Comparison of ENCODE assay signal across 2 cellular contexts in the genomic region with DNA sequence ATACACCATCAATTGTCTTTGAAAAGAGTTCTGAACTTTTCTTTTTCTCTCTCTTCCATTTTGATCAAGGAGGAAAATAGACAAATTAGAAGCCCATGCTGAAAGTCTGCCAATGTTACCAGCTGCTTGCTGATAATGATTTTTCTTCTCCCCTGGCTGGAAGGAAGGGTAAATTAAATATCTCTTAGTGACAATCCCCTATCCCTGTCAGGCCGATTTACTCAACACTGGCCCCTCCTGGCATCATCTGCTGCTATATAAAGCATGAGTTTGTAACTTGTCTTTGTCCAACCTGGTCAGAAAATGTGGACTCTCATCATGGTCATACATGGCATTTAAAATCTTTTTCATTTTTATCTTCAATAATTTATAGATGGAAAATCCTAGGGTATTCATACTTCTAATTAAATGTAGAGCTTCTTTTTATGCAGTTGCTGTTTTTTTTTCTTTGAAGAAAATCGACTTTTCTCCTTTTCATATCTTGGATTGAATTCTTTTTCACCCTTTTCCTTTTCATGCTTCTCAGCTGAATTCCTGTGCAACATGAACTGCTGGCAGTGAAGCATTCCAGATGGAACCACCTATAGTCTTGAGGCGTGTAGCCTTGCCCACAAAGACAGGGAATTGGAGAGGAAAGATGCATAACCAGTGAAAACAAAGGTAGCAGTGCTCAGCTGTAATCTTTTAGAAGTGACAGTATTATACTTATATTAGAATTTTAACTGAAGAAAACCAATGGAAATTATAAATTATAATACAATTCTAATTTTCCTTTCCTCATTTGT.
TF ChIP-seq lines count a peak whose summit lies in the region.

No MANE protein-coding gene starts in this region.

TF ChIP-seq in SK-N-SH, 30 proteins besides CTCF, POLR2A, EP300 and RAD21 (continued from another document):
- TF ChIP-seq, protein P1, sequence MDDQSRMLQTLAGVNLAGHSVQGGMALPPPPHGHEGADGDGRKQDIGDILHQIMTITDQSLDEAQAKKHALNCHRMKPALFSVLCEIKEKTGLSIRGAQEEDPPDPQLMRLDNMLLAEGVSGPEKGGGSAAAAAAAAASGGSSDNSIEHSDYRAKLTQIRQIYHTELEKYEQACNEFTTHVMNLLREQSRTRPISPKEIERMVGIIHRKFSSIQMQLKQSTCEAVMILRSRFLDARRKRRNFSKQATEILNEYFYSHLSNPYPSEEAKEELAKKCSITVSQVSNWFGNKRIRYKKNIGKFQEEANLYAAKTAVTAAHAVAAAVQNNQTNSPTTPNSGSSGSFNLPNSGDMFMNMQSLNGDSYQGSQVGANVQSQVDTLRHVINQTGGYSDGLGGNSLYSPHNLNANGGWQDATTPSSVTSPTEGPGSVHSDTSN (IDR thresholded peaks at IDR 0.05), result 0 out of 2 replicates have a peak, but pooled peaks have one; percentile 6
- TF ChIP-seq RFX5 (IDR thresholded peaks at IDR 0.05; ENCODE audit: low read length), result no peak
- TF ChIP-seq, protein P2, sequence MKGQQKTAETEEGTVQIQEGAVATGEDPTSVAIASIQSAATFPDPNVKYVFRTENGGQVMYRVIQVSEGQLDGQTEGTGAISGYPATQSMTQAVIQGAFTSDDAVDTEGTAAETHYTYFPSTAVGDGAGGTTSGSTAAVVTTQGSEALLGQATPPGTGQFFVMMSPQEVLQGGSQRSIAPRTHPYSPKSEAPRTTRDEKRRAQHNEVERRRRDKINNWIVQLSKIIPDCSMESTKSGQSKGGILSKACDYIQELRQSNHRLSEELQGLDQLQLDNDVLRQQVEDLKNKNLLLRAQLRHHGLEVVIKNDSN (IDR thresholded peaks at IDR 0.05; ENCODE audit: borderline replicate concordance, low read depth), result no peak
- no peak for TF ChIP-seq GATA2 (CRISPR knock-in tag; IDR thresholded peaks at IDR 0.05)
- no peak for TF ChIP-seq RXRA (IDR thresholded peaks at IDR 0.05; ENCODE audit: borderline replicate concordance, low read depth)
- no peak for TF ChIP-seq TAF1 (IDR thresholded peaks at IDR 0.05; ENCODE audit: borderline replicate concordance, low read depth, low read length)
- TF ChIP-seq MEF2A (IDR thresholded peaks at IDR 0.05; ENCODE audit: borderline replicate concordance, low read depth), result no peak
- no peak for TF ChIP-seq NFIC (IDR thresholded peaks at IDR 0.05; ENCODE audit: borderline replicate concordance)
- no peak for TF ChIP-seq ELF1 (IDR thresholded peaks at IDR 0.05)
- no peak for TF ChIP-seq YY1 (IDR thresholded peaks at IDR 0.05; ENCODE audit: low read depth)
- peak; percentile 19; the same call in 1 of the 2 replicates for TF ChIP-seq TCF12 (IDR thresholded peaks at IDR 0.05)

TF ChIP-seq in SK-N-SH treated with all-trans-retinoic acid at 6 μM for 48 hours, 23 proteins besides CTCF, POLR2A, EP300 and RAD21:
- TF ChIP-seq, protein P3, sequence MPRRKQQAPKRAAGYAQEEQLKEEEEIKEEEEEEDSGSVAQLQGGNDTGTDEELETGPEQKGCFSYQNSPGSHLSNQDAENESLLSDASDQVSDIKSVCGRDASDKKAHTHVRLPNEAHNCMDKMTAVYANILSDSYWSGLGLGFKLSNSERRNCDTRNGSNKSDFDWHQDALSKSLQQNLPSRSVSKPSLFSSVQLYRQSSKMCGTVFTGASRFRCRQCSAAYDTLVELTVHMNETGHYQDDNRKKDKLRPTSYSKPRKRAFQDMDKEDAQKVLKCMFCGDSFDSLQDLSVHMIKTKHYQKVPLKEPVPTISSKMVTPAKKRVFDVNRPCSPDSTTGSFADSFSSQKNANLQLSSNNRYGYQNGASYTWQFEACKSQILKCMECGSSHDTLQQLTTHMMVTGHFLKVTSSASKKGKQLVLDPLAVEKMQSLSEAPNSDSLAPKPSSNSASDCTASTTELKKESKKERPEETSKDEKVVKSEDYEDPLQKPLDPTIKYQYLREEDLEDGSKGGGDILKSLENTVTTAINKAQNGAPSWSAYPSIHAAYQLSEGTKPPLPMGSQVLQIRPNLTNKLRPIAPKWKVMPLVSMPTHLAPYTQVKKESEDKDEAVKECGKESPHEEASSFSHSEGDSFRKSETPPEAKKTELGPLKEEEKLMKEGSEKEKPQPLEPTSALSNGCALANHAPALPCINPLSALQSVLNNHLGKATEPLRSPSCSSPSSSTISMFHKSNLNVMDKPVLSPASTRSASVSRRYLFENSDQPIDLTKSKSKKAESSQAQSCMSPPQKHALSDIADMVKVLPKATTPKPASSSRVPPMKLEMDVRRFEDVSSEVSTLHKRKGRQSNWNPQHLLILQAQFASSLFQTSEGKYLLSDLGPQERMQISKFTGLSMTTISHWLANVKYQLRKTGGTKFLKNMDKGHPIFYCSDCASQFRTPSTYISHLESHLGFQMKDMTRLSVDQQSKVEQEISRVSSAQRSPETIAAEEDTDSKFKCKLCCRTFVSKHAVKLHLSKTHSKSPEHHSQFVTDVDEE (CRISPR knock-in tag; IDR thresholded peaks at IDR 0.05), result no peak
- TF ChIP-seq BACH2 (CRISPR knock-in tag; IDR thresholded peaks at IDR 0.05; ENCODE audit: borderline replicate concordance) (no peak), ZNF8 (CRISPR knock-in tag; IDR thresholded peaks at IDR 0.05) (no peak), CSDC2 (CRISPR knock-in tag; IDR thresholded peaks at IDR 0.05) (no peak), ARNTL (CRISPR knock-in tag; IDR thresholded peaks at IDR 0.05; ENCODE audit: borderline replicate concordance, low read depth) (no peak), ZNF70 (CRISPR knock-in tag; IDR thresholded peaks at IDR 0.05) (no peak), OSR1 (CRISPR knock-in tag; IDR thresholded peaks at IDR 0.05) (no peak), ZFP30 (CRISPR knock-in tag; IDR thresholded peaks at IDR 0.05) (no peak), TOX (CRISPR knock-in tag; IDR thresholded peaks at IDR 0.05; ENCODE audit: borderline replicate concordance) (no peak), ZC3H10 (CRISPR knock-in tag; IDR thresholded peaks at IDR 0.05) (no peak), ISL1 (CRISPR knock-in tag; IDR thresholded peaks at IDR 0.05) (no peak), ZNF565 (CRISPR knock-in tag; conservative IDR thresholded peaks at IDR 0.05; ENCODE audit: low read depth) (no peak), ESRRG (CRISPR knock-in tag; IDR thresholded peaks at IDR 0.05) (no peak)
- TF ChIP-seq, protein P4, sequence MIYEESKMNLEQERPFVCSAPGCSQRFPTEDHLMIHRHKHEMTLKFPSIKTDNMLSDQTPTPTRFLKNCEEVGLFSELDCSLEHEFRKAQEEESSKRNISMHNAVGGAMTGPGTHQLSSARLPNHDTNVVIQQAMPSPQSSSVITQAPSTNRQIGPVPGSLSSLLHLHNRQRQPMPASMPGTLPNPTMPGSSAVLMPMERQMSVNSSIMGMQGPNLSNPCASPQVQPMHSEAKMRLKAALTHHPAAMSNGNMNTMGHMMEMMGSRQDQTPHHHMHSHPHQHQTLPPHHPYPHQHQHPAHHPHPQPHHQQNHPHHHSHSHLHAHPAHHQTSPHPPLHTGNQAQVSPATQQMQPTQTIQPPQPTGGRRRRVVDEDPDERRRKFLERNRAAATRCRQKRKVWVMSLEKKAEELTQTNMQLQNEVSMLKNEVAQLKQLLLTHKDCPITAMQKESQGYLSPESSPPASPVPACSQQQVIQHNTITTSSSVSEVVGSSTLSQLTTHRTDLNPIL (CRISPR knock-in tag; IDR thresholded peaks at IDR 0.05; ENCODE audit: low read depth), result no peak
- TF ChIP-seq, protein P5, sequence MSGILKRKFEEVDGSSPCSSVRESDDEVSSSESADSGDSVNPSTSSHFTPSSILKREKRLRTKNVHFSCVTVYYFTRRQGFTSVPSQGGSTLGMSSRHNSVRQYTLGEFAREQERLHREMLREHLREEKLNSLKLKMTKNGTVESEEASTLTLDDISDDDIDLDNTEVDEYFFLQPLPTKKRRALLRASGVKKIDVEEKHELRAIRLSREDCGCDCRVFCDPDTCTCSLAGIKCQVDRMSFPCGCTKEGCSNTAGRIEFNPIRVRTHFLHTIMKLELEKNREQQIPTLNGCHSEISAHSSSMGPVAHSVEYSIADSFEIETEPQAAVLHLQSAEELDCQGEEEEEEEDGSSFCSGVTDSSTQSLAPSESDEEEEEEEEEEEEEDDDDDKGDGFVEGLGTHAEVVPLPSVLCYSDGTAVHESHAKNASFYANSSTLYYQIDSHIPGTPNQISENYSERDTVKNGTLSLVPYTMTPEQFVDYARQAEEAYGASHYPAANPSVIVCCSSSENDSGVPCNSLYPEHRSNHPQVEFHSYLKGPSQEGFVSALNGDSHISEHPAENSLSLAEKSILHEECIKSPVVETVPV (CRISPR knock-in tag; IDR thresholded peaks at IDR 0.05), result no peak
- TF ChIP-seq, protein P6, sequence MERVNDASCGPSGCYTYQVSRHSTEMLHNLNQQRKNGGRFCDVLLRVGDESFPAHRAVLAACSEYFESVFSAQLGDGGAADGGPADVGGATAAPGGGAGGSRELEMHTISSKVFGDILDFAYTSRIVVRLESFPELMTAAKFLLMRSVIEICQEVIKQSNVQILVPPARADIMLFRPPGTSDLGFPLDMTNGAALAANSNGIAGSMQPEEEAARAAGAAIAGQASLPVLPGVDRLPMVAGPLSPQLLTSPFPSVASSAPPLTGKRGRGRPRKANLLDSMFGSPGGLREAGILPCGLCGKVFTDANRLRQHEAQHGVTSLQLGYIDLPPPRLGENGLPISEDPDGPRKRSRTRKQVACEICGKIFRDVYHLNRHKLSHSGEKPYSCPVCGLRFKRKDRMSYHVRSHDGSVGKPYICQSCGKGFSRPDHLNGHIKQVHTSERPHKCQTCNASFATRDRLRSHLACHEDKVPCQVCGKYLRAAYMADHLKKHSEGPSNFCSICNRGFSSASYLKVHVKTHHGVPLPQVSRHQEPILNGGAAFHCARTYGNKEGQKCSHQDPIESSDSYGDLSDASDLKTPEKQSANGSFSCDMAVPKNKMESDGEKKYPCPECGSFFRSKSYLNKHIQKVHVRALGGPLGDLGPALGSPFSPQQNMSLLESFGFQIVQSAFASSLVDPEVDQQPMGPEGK (CRISPR knock-in tag; IDR thresholded peaks at IDR 0.05; ENCODE audit: borderline replicate concordance), result no peak
- TF ChIP-seq, protein P7, sequence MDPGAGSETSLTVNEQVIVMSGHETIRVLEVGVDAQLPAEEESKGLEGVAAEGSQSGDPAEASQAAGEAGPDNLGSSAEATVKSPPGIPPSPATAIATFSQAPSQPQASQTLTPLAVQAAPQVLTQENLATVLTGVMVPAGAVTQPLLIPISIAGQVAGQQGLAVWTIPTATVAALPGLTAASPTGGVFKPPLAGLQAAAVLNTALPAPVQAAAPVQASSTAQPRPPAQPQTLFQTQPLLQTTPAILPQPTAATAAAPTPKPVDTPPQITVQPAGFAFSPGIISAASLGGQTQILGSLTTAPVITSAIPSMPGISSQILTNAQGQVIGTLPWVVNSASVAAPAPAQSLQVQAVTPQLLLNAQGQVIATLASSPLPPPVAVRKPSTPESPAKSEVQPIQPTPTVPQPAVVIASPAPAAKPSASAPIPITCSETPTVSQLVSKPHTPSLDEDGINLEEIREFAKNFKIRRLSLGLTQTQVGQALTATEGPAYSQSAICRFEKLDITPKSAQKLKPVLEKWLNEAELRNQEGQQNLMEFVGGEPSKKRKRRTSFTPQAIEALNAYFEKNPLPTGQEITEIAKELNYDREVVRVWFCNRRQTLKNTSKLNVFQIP (CRISPR knock-in tag; IDR thresholded peaks at IDR 0.05; ENCODE audit: borderline replicate concordance, low read depth), result no peak
